ENCODE assay signal across 8 cellular contexts in the genomic region with DNA sequence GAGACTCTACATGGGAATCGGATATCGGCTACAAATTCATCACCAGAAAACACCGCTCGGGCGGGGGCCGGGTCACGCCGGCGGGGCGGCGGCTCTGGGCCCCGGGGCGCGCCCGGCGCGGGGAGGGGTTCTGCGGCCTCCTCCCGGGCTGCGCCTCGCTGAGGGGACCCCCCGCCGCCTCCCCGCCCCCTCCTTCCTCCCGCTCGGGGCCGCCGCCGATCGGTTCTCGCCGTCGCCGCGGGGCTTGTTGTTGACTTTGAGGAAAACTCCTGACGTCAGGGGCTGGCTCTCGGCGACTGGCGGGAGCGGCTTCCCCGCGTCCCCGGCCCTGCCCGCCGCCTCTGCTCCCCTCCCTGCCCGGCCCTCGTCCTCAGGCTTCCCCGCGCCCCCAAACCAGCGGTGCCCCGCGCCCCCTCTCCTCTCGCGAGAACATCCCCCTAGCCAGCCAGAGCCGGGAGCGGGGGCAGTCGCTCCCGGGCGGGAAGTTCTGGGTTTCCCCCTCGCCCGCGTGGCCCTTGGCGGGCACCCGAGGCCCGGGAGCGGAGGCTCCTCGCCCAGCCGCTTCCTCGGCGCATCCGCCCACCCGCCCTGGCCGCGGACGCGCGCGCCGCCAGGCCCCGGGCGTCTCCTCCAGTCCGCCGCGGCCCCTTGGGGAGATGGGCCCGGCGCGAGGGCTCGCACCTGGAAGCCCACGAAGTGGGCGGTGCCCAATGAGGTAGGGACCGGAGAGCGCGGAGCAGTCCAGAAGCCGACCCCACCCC. TPM values are rescaled to one million over a fixed set of nuclear protein-coding genes. Genes with fewer than 3 reads are reported as not detected.
DNase-seq lines count a peak whose midpoint lies in the region; ATAC-seq and TF ChIP-seq lines count a peak whose summit lies in the region.

No MANE protein-coding gene starts in this region.

- peak overlapping the region; percentile 94 for H3K27ac ChIP-seq in effector memory CD4-positive, alpha-beta T cell (ENCODE audit: insufficient read depth, low read length, poor library complexity, severe bottlenecking)
- H3K27ac ChIP-seq in mesendoderm (ENCODE audit: low read depth, low read length) = peak overlapping the region; percentile 99

- H3K4me1 ChIP-seq in BE2C (peaks cover 5% of the 10 kb centered on the region; the same call in 1 of the 2 replicates), mesendoderm (ENCODE audit: control insufficient read depth, low read depth, low read length) (no peaks in the 10 kb centered on the region)
- peaks cover 10% of the 10 kb centered on the region for H3K4me1 ChIP-seq in effector memory CD4-positive, alpha-beta T cell (ENCODE audit: control insufficient read depth, insufficient read depth, low read length, poor library complexity, severe bottlenecking)

- H3K23ac ChIP-seq in mesendoderm (ENCODE audit: low read length) = no peak overlapping the region

- H3K9me3 ChIP-seq in BE2C = no peaks in the 10 kb centered on the region
- H3K9me3 ChIP-seq in effector memory CD4-positive, alpha-beta T cell (ENCODE audit: control insufficient read depth, low read length) = no peaks in the 10 kb centered on the region

- H4K8ac ChIP-seq in mesendoderm (ENCODE audit: low read depth, low read length) = no peak overlapping the region

- H2BK120ac ChIP-seq in mesendoderm (ENCODE audit: low read depth, low read length) = peak overlapping the region; percentile 95

- H2BK15ac ChIP-seq in mesendoderm (replicated peaks; ENCODE audit: low read depth) = no peak overlapping the region

- peak; percentile 55 for TF ChIP-seq POLR2A in GM19099 (IDR thresholded peaks at IDR 0.05; ENCODE audit: extremely low read depth, insufficient read length, low read depth)

- peak; percentile 59 for ATAC-seq in HG03342 (IDR thresholded peaks at IDR 0.05; ENCODE audit: unreplicated experiment)

- H3K18ac ChIP-seq in mesendoderm (ENCODE audit: low read length) = peak overlapping the region; percentile 100

- peak overlapping the region; percentile 85 for H3K56ac ChIP-seq in mesendoderm (ENCODE audit: low read length)

- WGBS in mesendoderm (ENCODE audit: extremely low coverage, insufficient coverage, low lambda C conversion rate) = no CpG with 5 or more reads among the region's 94 CpGs

- peak overlapping the region; percentile 61 for H2BK5ac ChIP-seq in mesendoderm (ENCODE audit: low read length)

- H3K36me3 ChIP-seq in BE2C (0 out of 2 replicates have a peak, but pooled peaks cover 3% of the 10 kb centered on the region), mesendoderm (ENCODE audit: control insufficient read depth, insufficient read depth, low read length) (no peaks in the 10 kb centered on the region)
- no peaks in the 10 kb centered on the region for H3K36me3 ChIP-seq in effector memory CD4-positive, alpha-beta T cell (ENCODE audit: control insufficient read depth, insufficient read depth, low read length)

- no peak overlapping the region for H4K5ac ChIP-seq in mesendoderm (ENCODE audit: low read length)

- peak; percentile 89 for DNase-seq in BE2C
- DNase-seq in NCI-H69 (lab: John Stamatoyannopoulos, UW) = peak; percentile 97
- DNase-seq in activated CD8-positive, alpha-beta memory T cell treated with anti-CD3 and anti-CD28 coated beads for 48 hours (ENCODE audit: low read depth in 2 of 3, low spot score in 2 of 3) = peak; percentile 57 to 81 (median 69)
- DNase-seq in effector memory CD4-positive, alpha-beta T cell = peak; percentile 78 to 85 (median 83)
- peak; percentile 92 for DNase-seq in mesendoderm
- DNase-seq in stimulated activated CD8-positive, alpha-beta memory T cell treated with anti-CD3 and anti-CD28 coated beads, Interleukin-12 subunit alpha, Interleukin-12 subunit beta, amount 100 ng/mL, for 24 hours (ENCODE audit: extremely low read depth) = peak; percentile 54

- H3K27me3 ChIP-seq in BE2C (peaks cover 3% of the 10 kb centered on the region; the same call in 1 of the 2 replicates), mesendoderm (ENCODE audit: insufficient read depth, low read length, poor library complexity) (no peaks in the 10 kb centered on the region)
- H3K27me3 ChIP-seq in effector memory CD4-positive, alpha-beta T cell (replicated peaks; ENCODE audit: control insufficient read depth, insufficient read depth, low read length, poor library complexity, severe bottlenecking) = no peaks in the 10 kb centered on the region

- peak overlapping the region; percentile 83 for H3K9ac ChIP-seq in mesendoderm (ENCODE audit: low read length)

- peaks cover 9% of the 10 kb centered on the region for H3K79me2 ChIP-seq in mesendoderm (ENCODE audit: control insufficient read depth, insufficient read depth, low read length)

- no peak overlapping the region for H2AK5ac ChIP-seq in mesendoderm (ENCODE audit: low read length)

- TF ChIP-seq CTCF in BE2C (IDR thresholded peaks at IDR 0.05; ENCODE audit: low read depth, low read length) = no peak

- H3K4me3 ChIP-seq in BE2C (ENCODE audit: low read depth, low read length) = peak overlapping the region; percentile 78
- peak overlapping the region; percentile 76 for H3K4me3 ChIP-seq in effector memory CD4-positive, alpha-beta T cell (ENCODE audit: insufficient read depth, low read depth, low read length, poor library complexity, severe bottlenecking)
- peak overlapping the region; percentile 46 for H3K4me3 ChIP-seq in mesendoderm (ENCODE audit: low read length)

- peak overlapping the region; percentile 60 for H3K4me2 ChIP-seq in mesendoderm (ENCODE audit: low read length)

- peak overlapping the region; percentile 96 for H3K4ac ChIP-seq in mesendoderm (ENCODE audit: low read depth, low read length)

- H3K79me1 ChIP-seq in mesendoderm (ENCODE audit: low read length) = no peaks in the 10 kb centered on the region

RNA-seq across cellular contexts. Expression of gene AKT3, which starts 0.5 kb away (rescaled TPM):
- 18.0 TPM for polyA plus RNA-seq in BE2C (2012; ENCODE audit: insufficient read depth, insufficient read length, low read depth)
- polyA plus RNA-seq in mesendoderm (2013, experiment 1 of 2) = 9.7 TPM
- 10.8 TPM for polyA plus RNA-seq in mesendoderm (2013, experiment 2 of 2)

Comparison
In these comparisons a context has a peak if more than half of its experiments do, and no peak if none do; other contexts are left out.
1. Peak in every context shown above with its lines: DNase-seq, ATAC-seq, H3K4me3 ChIP-seq and H3K27ac ChIP-seq.